9 cellular contexts compared by ENCODE assay signal in the genomic region with DNA sequence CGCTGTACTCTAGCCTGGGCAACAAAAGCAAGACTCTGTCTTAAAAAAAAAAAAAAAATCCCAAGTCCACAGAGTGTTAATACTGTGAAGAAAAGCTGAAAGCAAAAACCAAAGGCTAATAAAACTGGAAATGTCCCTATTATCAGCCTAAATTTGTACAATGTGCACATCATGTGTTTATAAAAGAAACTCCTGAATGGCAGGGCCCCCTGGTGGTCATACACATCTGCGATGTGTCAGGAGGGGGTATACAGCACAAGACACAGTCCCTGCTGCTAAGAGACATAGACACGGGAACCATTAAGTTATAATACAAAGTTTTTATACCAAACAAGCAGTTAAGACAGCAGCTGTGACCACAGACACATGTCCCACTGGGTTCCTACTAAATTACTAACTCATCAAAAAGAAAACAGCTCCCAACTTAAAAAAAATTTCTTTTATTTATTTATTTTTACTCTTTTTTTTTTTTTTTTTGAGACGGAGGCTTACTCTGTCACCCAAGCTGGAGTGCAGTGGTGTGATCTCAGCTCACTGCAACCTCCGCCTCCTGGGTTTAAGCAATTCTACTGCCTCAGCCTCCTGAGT. TPM values are rescaled to one million over a fixed set of nuclear protein-coding genes. Genes with fewer than 3 reads are reported as not detected.
DNase-seq lines count a peak whose midpoint lies in the region; ATAC-seq and TF ChIP-seq lines count a peak whose summit lies in the region.
"Had no signal": no experiment of that assay in that cellular context is flagged by ENCODE, and none has a peak within 500 bp of the region (broad histone marks: within the 10 kb centered on the region; RNA-seq: fewer than 3 reads in every experiment).

No MANE protein-coding gene starts in this region.

- H2BK120ac ChIP-seq in IMR-90 (ENCODE audit: low read depth, low read length): no peak overlapping the region

- peak; percentile 81 for TF ChIP-seq RAD21 in IMR-90 (IDR thresholded peaks at IDR 0.05; ENCODE audit: low read length)

- TF ChIP-seq CTCF in IMR-90 (conservative IDR thresholded peaks at IDR 0.05; ENCODE audit: low read depth, low read length) (peak; percentile 87), fibroblast of the aortic adventitia (IDR thresholded peaks at IDR 0.05; ENCODE audit: insufficient read depth, low read length) (peak; percentile 86), omental fat pad (IDR thresholded peaks at IDR 0.05) (peak in 1 of 3 donors; percentile 7), tibial artery (IDR thresholded peaks at IDR 0.05) (peak; percentile 66 to 79)

- no peak overlapping the region for H3K23ac ChIP-seq in IMR-90 (ENCODE audit: low read depth, low read length)

- H3K27ac ChIP-seq in IMR-90 (ENCODE audit: insufficient read depth, low read length) (no peak overlapping the region), tibial artery (peak overlapping the region in 1 of 2 donors; percentile 6)
- H3K27ac ChIP-seq: BLaER1 had no signal

- H3K9me3 Mint-ChIP-seq in activated T-helper 1 cell treated with anti-CD3 and anti-CD28 coated beads, Interleukin-12 subunit alpha, Interleukin-12 subunit beta, Interleukin-2, Interleukin-4 antibody, amounts not matched to agents 30 ng/mL and 10 ng/mL and 1 ng/mL, durations not matched to agents 14 hours and 24 hours and 36 hours: no peaks in the 10 kb centered on the region

- H3K9me1 ChIP-seq in IMR-90 (ENCODE audit: insufficient read depth, low read length): no peaks in the 10 kb centered on the region

- no peak overlapping the region for H3K14ac ChIP-seq in IMR-90 (replicated peaks; ENCODE audit: low read depth, low read length)

- BruUV-seq in IMR-90 (replicated peaks; lab: Mats Ljungman, UMichigan): no TSS peak

- WGBS in IMR-90 (ENCODE audit: extremely low coverage in 2 of 2, insufficient read length in 1 of 2), 2 experiments: no CpG with 5 or more reads among the region's 5 CpGs

- in situ Hi-C loops in IMR-90 (cut with MboI; ENCODE audit: low sequenced_read_pairs): loop anchor here (5.0 to 10.0 kb wide), 2 partner anchors 174 to 317 kb away; partner anchors contain the start of gene MESP1

- H3K18ac ChIP-seq in IMR-90 (ENCODE audit: low read depth, low read length): no peak overlapping the region

- H2BK5ac ChIP-seq in IMR-90 (ENCODE audit: low read depth, low read length, poor library complexity, severe bottlenecking): no peak overlapping the region

- H2AFZ ChIP-seq in IMR-90 (replicated peaks; ENCODE audit: low read length, poor library complexity): no peak overlapping the region

- peak; percentile 92 for ATAC-seq in IMR-90 (ENCODE audit: low read depth)
- ATAC-seq in omental fat pad (ENCODE audit: low FRiP score): peak; percentile 57

- no peaks in the 10 kb centered on the region for H3K4me1 Mint-ChIP-seq in activated T-helper 1 cell treated with anti-CD3 and anti-CD28 coated beads, Interleukin-12 subunit alpha, Interleukin-12 subunit beta, Interleukin-2, Interleukin-4 antibody, amounts not matched to agents 30 ng/mL and 10 ng/mL and 1 ng/mL, durations not matched to agents 14 hours and 24 hours and 36 hours (ENCODE audit: low read depth)

- H3K56ac ChIP-seq in IMR-90 (ENCODE audit: extremely low read depth, insufficient read depth, low read length): no peak overlapping the region

- DNase-seq in NCI-H1105 treated with DMSO at 0.1 percent for 48 hours (lab: John Stamatoyannopoulos, UW) (peak; percentile 45), NCI-H1105 (lab: John Stamatoyannopoulos, UW) (no peak), IMR-90 (peak; percentile 87), RPMI8226 (peak; percentile 92), fibroblast of the aortic adventitia (ENCODE audit: low read depth) (peak; percentile 86), omental fat pad (ENCODE audit: low spot score) (peak; percentile 75), tibial artery (peak; percentile 87 to 90)
- DNase-seq in activated T-helper 1 cell treated with anti-CD3 and anti-CD28 coated beads, Interleukin-12 subunit alpha, Interleukin-12 subunit beta, Interleukin-2, Interleukin-4 antibody, amounts not matched to agents 30 ng/mL and 10 ng/mL and 1 ng/mL, durations not matched to agents 14 hours and 24 hours and 36 hours (ENCODE audit: low spot score): peak; percentile 63

- no peak overlapping the region for H3K9ac ChIP-seq in IMR-90 (ENCODE audit: low read depth, low read length)
- H3K9ac ChIP-seq: BLaER1 had no signal

- no peak overlapping the region for H3K4me2 ChIP-seq in IMR-90 (ENCODE audit: low read depth, low read length)

- H3K4me1 ChIP-seq in IMR-90 (ENCODE audit: control insufficient read depth, insufficient read depth, low read length): no peaks in the 10 kb centered on the region
- peaks cover 0 to 11% (median 2%) of the 10 kb centered on the region in 4 donors for H3K4me1 ChIP-seq in tibial artery

- no peak overlapping the region for H4K91ac ChIP-seq in IMR-90 (ENCODE audit: insufficient read depth, low read depth, low read length)

- H3K27me3 ChIP-seq in IMR-90 (ENCODE audit: control insufficient read depth, insufficient read depth, low read length): no peaks in the 10 kb centered on the region
- H3K27me3 ChIP-seq in tibial artery: no peaks in the 10 kb centered on the region
- H3K27me3 ChIP-seq: BLaER1 had no signal

- no peak overlapping the region for H2BK20ac ChIP-seq in IMR-90 (ENCODE audit: low read depth, low read length)

- no peaks in the 10 kb centered on the region for H3K27me3 Mint-ChIP-seq in activated T-helper 1 cell treated with anti-CD3 and anti-CD28 coated beads, Interleukin-12 subunit alpha, Interleukin-12 subunit beta, Interleukin-2, Interleukin-4 antibody, amounts not matched to agents 30 ng/mL and 10 ng/mL and 1 ng/mL, durations not matched to agents 14 hours and 24 hours and 36 hours (ENCODE audit: insufficient read depth)

- no peak overlapping the region for H2AK5ac ChIP-seq in IMR-90 (ENCODE audit: low read depth, low read length)

- H4K5ac ChIP-seq in IMR-90 (ENCODE audit: low read depth, low read length): no peak overlapping the region

- H3K79me1 ChIP-seq in IMR-90 (ENCODE audit: low read depth in 1 of 2, low read length in 2 of 2): peaks cover 3 to 16% of the 10 kb centered on the region in 2 experiments; a peak in 3 of 4 replicates

- no peak overlapping the region for H2AK9ac ChIP-seq in IMR-90 (replicated peaks; ENCODE audit: low read depth, low read length, poor library complexity)

- dilution Hi-C loops in IMR-90 (cut with HindIII; ENCODE audit: low sequenced_read_pairs, unreplicated experiment): no loop called here

- H2BK15ac ChIP-seq in IMR-90 (ENCODE audit: low read depth, low read length): no peak overlapping the region

- POLR2A ChIA-PET in IMR-90 (lab: Charles Lee; ENCODE audit: unreplicated experiment): interaction anchor here (0.7 kb wide), 1 partner anchor 102 kb away, joined by 3 read pairs; no protein-coding TSS in a partner anchor

- intact Hi-C loops in IMR-90 (cut with micrococcal nuclease): loop anchor here (1.0 to 5.0 kb wide), 5 partner anchors 67 to 331 kb away; partner anchors contain the start of gene ARPIN
- intact Hi-C loops in activated T-helper 1 cell treated with anti-CD3 and anti-CD28 coated beads, Interleukin-12 subunit alpha, Interleukin-12 subunit beta, Interleukin-2, Interleukin-4 antibody, amounts not matched to agents 30 ng/mL and 10 ng/mL and 1 ng/mL, durations not matched to agents 14 hours and 24 hours and 36 hours (cut with micrococcal nuclease): loop anchor here (1.0 to 5.0 kb wide), 7 partner anchors 12 to 331 kb away; no protein-coding TSS in a partner anchor
- intact Hi-C loops in tibial artery (cut with DNase I; ENCODE audit: low total_unique reads): loop anchor here (5.0 to 10.0 kb wide), 2 partner anchors 169 to 317 kb away; partner anchors contain the start of gene MESP1

- H3K36me3 ChIP-seq in IMR-90 (ENCODE audit: control insufficient read depth, insufficient read depth, low read length): peaks cover 38% of the 10 kb centered on the region
- H3K36me3 ChIP-seq in tibial artery: peaks cover 8 to 66% (median 56%) of the 10 kb centered on the region in 3 donors

- H3K4me3 ChIP-seq in IMR-90 (ENCODE audit: insufficient read depth, low read depth, low read length): no peak overlapping the region
- H3K4me3 ChIP-seq in fibroblast of the aortic adventitia (ENCODE audit: low read depth, low read length): no peak overlapping the region
- no peak overlapping the region for H3K4me3 ChIP-seq in tibial artery
- H3K4me3 ChIP-seq: BLaER1 had no signal

- H3K36me3 Mint-ChIP-seq in activated T-helper 1 cell treated with anti-CD3 and anti-CD28 coated beads, Interleukin-12 subunit alpha, Interleukin-12 subunit beta, Interleukin-2, Interleukin-4 antibody, amounts not matched to agents 30 ng/mL and 10 ng/mL and 1 ng/mL, durations not matched to agents 14 hours and 24 hours and 36 hours (ENCODE audit: low read depth): peaks cover 10% of the 10 kb centered on the region

- H3K27ac Mint-ChIP-seq in activated T-helper 1 cell treated with anti-CD3 and anti-CD28 coated beads, Interleukin-12 subunit alpha, Interleukin-12 subunit beta, Interleukin-2, Interleukin-4 antibody, amounts not matched to agents 30 ng/mL and 10 ng/mL and 1 ng/mL, durations not matched to agents 14 hours and 24 hours and 36 hours: peak overlapping the region; percentile 70

- H3K4me3 Mint-ChIP-seq in activated T-helper 1 cell treated with anti-CD3 and anti-CD28 coated beads, Interleukin-12 subunit alpha, Interleukin-12 subunit beta, Interleukin-2, Interleukin-4 antibody, amounts not matched to agents 30 ng/mL and 10 ng/mL and 1 ng/mL, durations not matched to agents 14 hours and 24 hours and 36 hours: no peak overlapping the region

- no peaks in the 10 kb centered on the region; the same call in 1 of the 2 replicates for H4K20me1 ChIP-seq in IMR-90 (ENCODE audit: insufficient read depth, low read length)

- no peak overlapping the region for H4K8ac ChIP-seq in IMR-90 (ENCODE audit: low read depth in 2 of 2, low read length in 2 of 2)

- H3K4ac ChIP-seq in IMR-90 (ENCODE audit: low read depth, low read length): no peak overlapping the region

- no peak for TF ChIP-seq POLR2A in IMR-90 (IDR thresholded peaks at IDR 0.05; ENCODE audit: low read depth, low read length)

- CTCF ChIA-PET in IMR-90 (lab: Yijun Ruan, JAX): interaction anchor here (0.6 to 1.4 kb wide), 7 partner anchors 10 to 173 kb away, joined by 3 to 5 read pairs (median 4); no protein-coding TSS in a partner anchor

- H3K9me3 ChIP-seq in IMR-90 (ENCODE audit: control insufficient read depth, insufficient read depth, low read length): no peaks in the 10 kb centered on the region
- no peaks in the 10 kb centered on the region for H3K9me3 ChIP-seq in tibial artery
- H3K9me3 ChIP-seq: BLaER1 had no signal

TF ChIP-seq in IMR-90, 13 proteins besides CTCF, POLR2A, EP300 and RAD21 (continues in another document):
- peak; percentile 95 for TF ChIP-seq SMC3 (IDR thresholded peaks at IDR 0.05; ENCODE audit: low read depth, low read length)

RNA-seq across cellular contexts. Expression of gene IDH2, which starts 31.0 kb away (rescaled TPM):
- total RNA-seq in IMR-90 (2012; rRNA removed) (87.2 and 118 TPM in 2 replicates), fibroblast of the aortic adventitia (ENCODE audit: low replicate concordance) (14.3 and 28.6 TPM in 2 replicates), omental fat pad (10 to 100 TPM; 24.9 to 43.7 (median 35.2) TPM)
- polyA plus RNA-seq in IMR-90 (2012; rRNA removed): 84.2 and 84.9 TPM in 2 replicates
- 49.5 and 94.7 TPM in 2 replicates for polyA plus RNA-seq in IMR-90 (2012; cell fraction: cytosol; rRNA removed)
- polyA plus RNA-seq in IMR-90 (2012; cell fraction: nucleus; rRNA removed; ENCODE audit: low replicate concordance): 37.6 and 62.1 TPM in 2 replicates
- 94.1 and 96.3 TPM in 2 replicates for total RNA-seq in activated T-helper 1 cell treated with anti-CD3 and anti-CD28 coated beads, Interleukin-12 subunit alpha, Interleukin-12 subunit beta, Interleukin-2, Interleukin-4 antibody, amounts not matched to agents 30 ng/mL and 10 ng/mL and 1 ng/mL, durations not matched to agents 14 hours and 24 hours and 36 hours
